Comparison of ENCODE assay signal across 8 cellular contexts in genomic region chr5:14675865-14676300, GRCh38. TPM values are rescaled to one million over a fixed set of nuclear protein-coding genes. Genes with fewer than 3 reads are reported as not detected.
DNase-seq lines count a peak whose midpoint lies in the region; ATAC-seq and TF ChIP-seq lines count a peak whose summit lies in the region.

No MANE protein-coding gene starts in this region.

- H3K9ac ChIP-seq in BLaER1 = peak overlapping the region; percentile 68
- H3K9ac ChIP-seq in endodermal cell (ENCODE audit: extremely low read depth, low read length, poor library complexity, severe bottlenecking) = no peak overlapping the region

- H3K9me3 ChIP-seq in BLaER1 = no peaks in the 10 kb centered on the region
- H3K9me3 ChIP-seq in spleen = no peaks in the 10 kb centered on the region
- H3K9me3 ChIP-seq in endodermal cell (ENCODE audit: control insufficient read depth, low read length) = no peaks in the 10 kb centered on the region

- peak overlapping the region; percentile 81 for H3K27ac ChIP-seq in BLaER1
- H3K27ac ChIP-seq in spleen = peak overlapping the region; percentile 30 to 69 (median 64)
- no peak overlapping the region for H3K27ac ChIP-seq in endodermal cell (ENCODE audit: low read depth, low read length)

- peak overlapping the region; percentile 63 for H3K4me3 Mint-ChIP-seq in activated CD8-positive, alpha-beta T cell treated with anti-CD3 and anti-CD28 coated beads, Interleukin-2, amount 10 ng/mL, durations not matched to agents 7 days and 5 days
- no peak overlapping the region for H3K4me3 Mint-ChIP-seq in endodermal cell

- H3K9me3 Mint-ChIP-seq in activated CD8-positive, alpha-beta T cell treated with anti-CD3 and anti-CD28 coated beads, Interleukin-2, amount 10 ng/mL, durations not matched to agents 7 days and 5 days (ENCODE audit: insufficient read depth) = no peaks in the 10 kb centered on the region
- no peaks in the 10 kb centered on the region for H3K9me3 Mint-ChIP-seq in endodermal cell

- TF ChIP-seq CTCF in spleen (IDR thresholded peaks at IDR 0.05 in 8 of 11, conservative IDR thresholded peaks at IDR 0.05 in 3 of 11) (no peak), endodermal cell (conservative IDR thresholded peaks at IDR 0.05) (no peak)

- ATAC-seq in GM19372 (IDR thresholded peaks at IDR 0.05; ENCODE audit: low read depth, unreplicated experiment) = peak; percentile 45
- peak; percentile 59 for ATAC-seq in HG03354 (IDR thresholded peaks at IDR 0.05; ENCODE audit: poor library complexity, severe bottlenecking, unreplicated experiment)
- peak; percentile 57 for ATAC-seq in activated CD8-positive, alpha-beta T cell treated with anti-CD3 and anti-CD28 coated beads, Interleukin-2, amount 10 ng/mL, durations not matched to agents 7 days and 5 days

- peak overlapping the region; percentile 85 for H3K4me2 ChIP-seq in BLaER1

- intact Hi-C loops in spleen (cut with DNase I; ENCODE audit: low total_unique reads) = no loop called here
- intact Hi-C loops in head of caudate nucleus (cut with DNase I) = no loop called here

- peaks cover 77% of the 10 kb centered on the region for H3K4me1 ChIP-seq in BLaER1
- peaks cover 31 to 79% (median 49%) of the 10 kb centered on the region in 6 donors for H3K4me1 ChIP-seq in spleen
- H3K4me1 ChIP-seq in endodermal cell (ENCODE audit: control insufficient read depth, insufficient read depth, low read length) = peaks cover 16% of the 10 kb centered on the region

- H3K4me3 ChIP-seq in BLaER1 (peak overlapping the region; percentile 33), spleen (peak overlapping the region in 3 of 8 donors; percentile 4 to 49 (median 8)), endodermal cell (ENCODE audit: low read length) (no peak overlapping the region)

- POLR2A ChIA-PET in activated CD8-positive, alpha-beta T cell treated with anti-CD3 and anti-CD28 coated beads, Interleukin-2, amount 10 ng/mL, durations not matched to agents 7 days and 5 days (lab: Charles Lee) = interaction anchor here (1.0 to 1.6 kb wide), 3 partner anchors 9 to 31 kb away, joined by 4 to 6 read pairs (median 5); partner anchors contain the start of gene OTULIN

- peaks cover 73% of the 10 kb centered on the region for H3K4me1 Mint-ChIP-seq in activated CD8-positive, alpha-beta T cell treated with anti-CD3 and anti-CD28 coated beads, Interleukin-2, amount 10 ng/mL, durations not matched to agents 7 days and 5 days (ENCODE audit: low read depth)
- peaks cover 42% of the 10 kb centered on the region for H3K4me1 Mint-ChIP-seq in endodermal cell

- WGBS in spleen, 5 donors = 13 to 18% (median 15%) methylated on average over 6 of the region's 6 CpGs
- 96 to 97% methylated on average over 4 to 6 of the region's 6 CpGs for WGBS in endodermal cell (ENCODE audit: insufficient coverage in 1 of 2, insufficient read length in 1 of 2), 2 experiments

- peaks cover 87% of the 10 kb centered on the region for H4K20me1 ChIP-seq in BLaER1

- H3K27me3 Mint-ChIP-seq in activated CD8-positive, alpha-beta T cell treated with anti-CD3 and anti-CD28 coated beads, Interleukin-2, amount 10 ng/mL, durations not matched to agents 7 days and 5 days (ENCODE audit: low read depth) = no peaks in the 10 kb centered on the region
- no peaks in the 10 kb centered on the region for H3K27me3 Mint-ChIP-seq in endodermal cell (ENCODE audit: insufficient read depth)

- CTCF ChIA-PET in activated CD8-positive, alpha-beta T cell treated with anti-CD3 and anti-CD28 coated beads, Interleukin-2, amount 10 ng/mL, durations not matched to agents 7 days and 5 days (lab: Charles Lee) = interaction anchor here (0.9 to 3.0 kb wide), 5 partner anchors 9 to 324 kb away, joined by 3 to 17 read pairs (median 10); no protein-coding TSS in a partner anchor

- H3K36me3 Mint-ChIP-seq in activated CD8-positive, alpha-beta T cell treated with anti-CD3 and anti-CD28 coated beads, Interleukin-2, amount 10 ng/mL, durations not matched to agents 7 days and 5 days (ENCODE audit: low read depth) = peaks cover 61% of the 10 kb centered on the region
- peaks cover 19% of the 10 kb centered on the region for H3K36me3 Mint-ChIP-seq in endodermal cell (ENCODE audit: low read depth)

- TF ChIP-seq POLR2A in spleen (IDR thresholded peaks at IDR 0.05) = no peak

- H3K27me3 ChIP-seq in BLaER1 = no peaks in the 10 kb centered on the region
- H3K27me3 ChIP-seq in spleen (replicated peaks in 1 of 7) = no peaks in the 10 kb centered on the region
- H3K27me3 ChIP-seq in endodermal cell (ENCODE audit: control insufficient read depth, insufficient read depth, low read length, poor library complexity, severe bottlenecking) = no peaks in the 10 kb centered on the region

- no peak for DNase-seq in activated CD8-positive, alpha-beta T cell treated with anti-CD3 and anti-CD28 coated beads, Interleukin-2, amount 10 ng/mL, durations not matched to agents 7 days and 5 days
- DNase-seq in spleen = no peak
- DNase-seq in endodermal cell = no peak
- no peak for DNase-seq in middle frontal gyrus (ENCODE audit: extremely low spot score, low spot score)
- DNase-seq in head of caudate nucleus = no peak

- peak overlapping the region; percentile 83 for H3K27ac Mint-ChIP-seq in activated CD8-positive, alpha-beta T cell treated with anti-CD3 and anti-CD28 coated beads, Interleukin-2, amount 10 ng/mL, durations not matched to agents 7 days and 5 days
- no peak overlapping the region for H3K27ac Mint-ChIP-seq in endodermal cell

- H3K36me3 ChIP-seq in BLaER1 (peaks cover 49% of the 10 kb centered on the region), spleen (peaks cover 0 to 43% (median 10%) of the 10 kb centered on the region in 6 donors), endodermal cell (ENCODE audit: control insufficient read depth, insufficient read depth, low read length) (peaks cover 32% of the 10 kb centered on the region)

RNA-seq across cellular contexts. Expression of gene OTULIN, which starts 11.4 kb away (rescaled TPM):
- total RNA-seq in activated CD8-positive, alpha-beta T cell treated with anti-CD3 and anti-CD28 coated beads, Interleukin-2, amount 10 ng/mL, durations not matched to agents 7 days and 5 days = 10 to 100 TPM; 71.2 to 80.7 TPM
- total RNA-seq in spleen (10 to 100 TPM; 30.1 to 53.7 (median 38.0) TPM), endodermal cell (10 to 100 TPM; 36.4 to 43.2 TPM)
- polyA plus RNA-seq in spleen = 1 to 10 TPM; 2.7 to 7.7 (median 4.7) TPM
- polyA plus RNA-seq in endodermal cell (2013, experiment 1 of 2) = 18.8 TPM
- 18.3 TPM for polyA plus RNA-seq in endodermal cell (2013, experiment 2 of 2)
